In genomic region chr13:58858870-58859371, GRCh38 we compare ENCODE assay signal across 17 cellular contexts.
"Had no signal": no experiment of that assay in that cellular context is flagged by ENCODE, and none has a peak within 500 bp of the region (broad histone marks: within the 10 kb centered on the region; RNA-seq: fewer than 3 reads in every experiment).

No MANE protein-coding gene starts in this region.

- H3K36me3 Mint-ChIP-seq: naive thymus-derived CD8-positive, alpha-beta T cell had no signal

- H3K4me1 ChIP-seq: foreskin keratinocyte, sigmoid colon, suprapubic skin, tibial artery, upper lobe of left lung, vagina had no signal

- H3K27me3 ChIP-seq: foreskin keratinocyte, hepatocyte, sigmoid colon, suprapubic skin, tibial artery, upper lobe of left lung, vagina had no signal

- H3K4me3 Mint-ChIP-seq: dendritic cell treated with granulocyte-macrophage colony-stimulating factor and Interleukin-4, amounts not matched to agents 40 ng/mL and 50 ng/mL, for 4 days; naive thymus-derived CD8-positive, alpha-beta T cell had no signal

- H3K4me1 Mint-ChIP-seq: naive thymus-derived CD8-positive, alpha-beta T cell had no signal

- H3K36me3 ChIP-seq: sigmoid colon, suprapubic skin, tibial artery, upper lobe of left lung, vagina had no signal

- ATAC-seq: foreskin keratinocyte; left colon; mucosa of descending colon; naive thymus-derived CD8-positive, alpha-beta T cell had no signal

- H3K27ac ChIP-seq: foreskin keratinocyte, hepatocyte, sigmoid colon, skin epidermis, suprapubic skin, tibial artery, upper lobe of left lung, vagina had no signal

- H3K9me3 ChIP-seq: sigmoid colon, suprapubic skin, tibial artery, vagina had no signal

- H3K27ac Mint-ChIP-seq: dendritic cell treated with granulocyte-macrophage colony-stimulating factor and Interleukin-4, amounts not matched to agents 40 ng/mL and 50 ng/mL, for 4 days; naive thymus-derived CD8-positive, alpha-beta T cell had no signal

- H3K4me3 ChIP-seq: hepatocyte, mucosa of descending colon, sigmoid colon, skin epidermis, suprapubic skin, tibial artery, upper lobe of left lung, vagina had no signal

- FAIRE-seq: colon had no signal

- DNase-seq: erythroblast; foreskin keratinocyte; left colon; mammary epithelial cell; mucosa of descending colon; naive thymus-derived CD8-positive, alpha-beta T cell; sigmoid colon; stimulated activated CD4-positive, alpha-beta T cell treated with anti-CD3 and anti-CD28 coated beads, Interleukin-2, amount 100 ng/mL, for 24 hours; stimulated activated CD4-positive, alpha-beta T cell treated with anti-CD3 and anti-CD28 coated beads, Interleukin-4, amount 100 ng/mL, for 4 hours; tibial artery had no signal
